ENCODE assay signal across 8 cellular contexts in genomic region chr2:224584111-224584764, GRCh38. TPM values are rescaled to one million over a fixed set of nuclear protein-coding genes. Genes with fewer than 3 reads are reported as not detected.
DNase-seq lines count a peak whose midpoint lies in the region; ATAC-seq, FAIRE-seq and TF ChIP-seq lines count a peak whose summit lies in the region.

No MANE protein-coding gene starts in this region.

- no peak overlapping the region for H4K91ac ChIP-seq in H1 (replicated peaks; ENCODE audit: insufficient read length, low read length)

- H3K36me3 Mint-ChIP-seq in activated B cell treated with CpG ODN at 0.5 μM for 24 hours (ENCODE audit: low read depth), result peaks cover 28% of the 10 kb centered on the region

- no peaks in the 10 kb centered on the region for H3K27me3 Mint-ChIP-seq in activated B cell treated with CpG ODN at 0.5 μM for 24 hours

- no peak for TF ChIP-seq RAD21 in H1 (IDR thresholded peaks at IDR 0.05 in 1 of 2, conservative IDR thresholded peaks at IDR 0.05 in 1 of 2; ENCODE audit: low read depth in 2 of 2, low read length in 2 of 2)

- H4K8ac ChIP-seq in H1 (ENCODE audit: extremely low read depth, insufficient read depth, low read length), result no peak overlapping the region

- peak overlapping the region; percentile 19 for H3K56ac ChIP-seq in H1 (replicated peaks; ENCODE audit: insufficient read length, low read depth, low read length)

- H3K27me3 ChIP-seq in HUES48 (ENCODE audit: control insufficient read depth, insufficient read depth, low read length) (no peaks in the 10 kb centered on the region), H1 (replicated peaks in 1 of 4; ENCODE audit: control insufficient read depth in 3 of 4, extremely low read depth in 1 of 4, insufficient read depth in 3 of 4, low read length in 3 of 4) (no peaks in the 10 kb centered on the region), thoracic aorta (replicated peaks; ENCODE audit: insufficient read depth) (no peaks in the 10 kb centered on the region)

- H3K4ac ChIP-seq in H1 (replicated peaks; ENCODE audit: insufficient read length, low read depth, low read length), result no peak overlapping the region

- WGBS in H1 (ENCODE audit: extremely low coverage in 1 of 2, insufficient coverage in 1 of 2, insufficient read length in 1 of 2, insufficient replicate concordance in 2 of 2, low coverage in 1 of 2, low lambda C conversion rate in 2 of 2, missing lambda C conversion rate in 1 of 2), 2 experiments, result 2% methylated on average over 41 of the region's 45 CpGs; no CpG with 5 or more reads in 1 of the 2 experiments
- 0 to 1% methylated on average over 31 to 33 of the region's 45 CpGs for WGBS in mesodermal cell (ENCODE audit: insufficient coverage in 2 of 2), 2 experiments

- peak overlapping the region; percentile 55 for H3K27ac ChIP-seq in HUES48 (ENCODE audit: low read depth, low read length)
- 0 out of 2 replicates have a peak overlapping the region, but pooled peaks have one; percentile 24 for H3K27ac ChIP-seq in H1 (ENCODE audit: low read depth, low read length)
- H3K27ac ChIP-seq in mesodermal cell (ENCODE audit: low read depth, low read length, severe bottlenecking), result peak overlapping the region; percentile 43
- peak overlapping the region; percentile 29 to 87 for H3K27ac ChIP-seq in thoracic aorta

- H2AFZ ChIP-seq in H1 (ENCODE audit: low read length), result no peak overlapping the region

- H4K5ac ChIP-seq in H1 (ENCODE audit: insufficient read length, low read depth, low read length), result no peak overlapping the region

- no peak overlapping the region for H2BK120ac ChIP-seq in H1 (replicated peaks; ENCODE audit: low read depth, low read length)

- peak overlapping the region; percentile 96 for H3K4me3 Mint-ChIP-seq in activated B cell treated with CpG ODN at 0.5 μM for 24 hours

- H3K23me2 ChIP-seq in H1 (ENCODE audit: low read depth, low read length), result peaks cover 14% of the 10 kb centered on the region

- ATAC-seq in activated B cell treated with CpG ODN at 0.5 μM for 24 hours (ENCODE audit: low read depth) (no peak), thoracic aorta (ENCODE audit: insufficient number of reproducible peaks, low FRiP score, low read depth) (no peak)

- H3K4me1 Mint-ChIP-seq in activated B cell treated with CpG ODN at 0.5 μM for 24 hours, result peaks cover 59% of the 10 kb centered on the region

- no peak overlapping the region for H2AK5ac ChIP-seq in H1 (ENCODE audit: low read depth, low read length)

- no peak overlapping the region for H3K23ac ChIP-seq in H1 (ENCODE audit: insufficient read length)

- peak; percentile 57 to 61 for DNase-seq in AML-193 (lab: John Stamatoyannopoulos, UW)
- peak; percentile 13 for DNase-seq in GM19238 (ENCODE audit: insufficient read length, low spot score)
- peak; percentile 25 for DNase-seq in activated B cell treated with CpG ODN at 0.5 μM for 24 hours
- no peak for DNase-seq in H1 (ENCODE audit: low read depth in 1 of 2, low spot score in 2 of 2)
- DNase-seq in thoracic aorta (ENCODE audit: low spot score), result no peak
- no peak for DNase-seq in OCI-M2 (lab: John Stamatoyannopoulos, UW; ENCODE audit: unreplicated experiment)

- H3K9ac ChIP-seq in HUES48 (ENCODE audit: low read depth, low read length), result peak overlapping the region; percentile 72
- H3K9ac ChIP-seq in H1 (replicated peaks in 1 of 4; ENCODE audit: extremely low read depth in 1 of 4, low read depth in 3 of 4, low read length in 3 of 4), result peak overlapping the region; percentile 61 to 95 (median 80)

- H3K9me3 ChIP-seq in HUES48 (ENCODE audit: control insufficient read depth, insufficient read depth, low read length) (no peaks in the 10 kb centered on the region), H1 (ENCODE audit: insufficient read depth in 2 of 2, low read depth in 1 of 2, low read length in 1 of 2) (no peaks in the 10 kb centered on the region), mesodermal cell (ENCODE audit: control insufficient read depth, low read length) (no peaks in the 10 kb centered on the region), thoracic aorta (no peaks in the 10 kb centered on the region)

- H3K4me2 ChIP-seq in H1 (ENCODE audit: insufficient read depth in 1 of 2, low read depth in 2 of 2, low read length in 2 of 2), result peak overlapping the region; percentile 72 to 91

- H3K9me3 Mint-ChIP-seq in activated B cell treated with CpG ODN at 0.5 μM for 24 hours, result no peaks in the 10 kb centered on the region

- H3K36me3 ChIP-seq in HUES48 (ENCODE audit: control insufficient read depth, insufficient read depth, low read length) (peaks cover 6% of the 10 kb centered on the region; the same call in 1 of the 2 replicates), H1 (ENCODE audit: control insufficient read depth in 2 of 4, insufficient read depth in 4 of 4, low read length in 3 of 4) (no peaks in the 10 kb centered on the region), mesodermal cell (ENCODE audit: control insufficient read depth, insufficient read depth, low read length) (peaks cover 24% of the 10 kb centered on the region), thoracic aorta (no peaks in the 10 kb centered on the region)

- H3K4me3 ChIP-seq in HUES48 (ENCODE audit: low read depth, low read length) (peak overlapping the region; percentile 96), H1 (ENCODE audit: extremely low read depth in 1 of 4, insufficient read depth in 2 of 4, low read depth in 3 of 4, low read length in 4 of 4) (peak overlapping the region; percentile 87 to 99 (median 96)), mesodermal cell (ENCODE audit: extremely low read depth, insufficient read depth, low read length, poor library complexity, severe bottlenecking) (peak overlapping the region; percentile 94), thoracic aorta (peak overlapping the region; percentile 74)

- peaks cover 25% of the 10 kb centered on the region for H3K4me1 ChIP-seq in HUES48 (ENCODE audit: control insufficient read depth, insufficient read depth, low read length)
- H3K4me1 ChIP-seq in H1 (replicated peaks in 1 of 4; ENCODE audit: control insufficient read depth in 3 of 4, insufficient read depth in 4 of 4, low read length in 3 of 4), result peaks cover 0 to 17% (median 2%) of the 10 kb centered on the region in 4 experiments; a peak in 2 of 7 replicates
- peaks cover 5% of the 10 kb centered on the region for H3K4me1 ChIP-seq in mesodermal cell (ENCODE audit: control insufficient read depth, insufficient read depth, low read length, poor library complexity, severe bottlenecking)
- peaks cover 30 to 44% of the 10 kb centered on the region in 2 donors for H3K4me1 ChIP-seq in thoracic aorta (ENCODE audit: control insufficient read depth in 1 of 2, low read depth in 2 of 2)

- no peaks in the 10 kb centered on the region for H3K79me1 ChIP-seq in H1 (ENCODE audit: low read depth, low read length)

- H2BK15ac ChIP-seq in H1 (ENCODE audit: low read length), result no peak overlapping the region

- CTCF ChIA-PET in activated B cell treated with CpG ODN at 0.5 μM for 24 hours (lab: Charles Lee), result no interaction called here
- CTCF ChIA-PET in H1 (lab: Charles Lee; ENCODE audit: partially characterized antibody), result interaction anchor here (0.7 kb wide), 1 partner anchor 197 kb away, joined by 3 read pairs; no protein-coding TSS in a partner anchor

- H2BK12ac ChIP-seq in H1 (ENCODE audit: low read depth, low read length), result no peak overlapping the region

- H3K14ac ChIP-seq in H1 (ENCODE audit: insufficient read length), result no peak overlapping the region

- intact Hi-C loops in activated B cell treated with CpG ODN at 0.5 μM for 24 hours (cut with micrococcal nuclease), result loop anchor here (1.0 to 5.0 kb wide), 3 partner anchors 8 to 747 kb away; partner anchors contain the start of gene AP1S3

- no peak for TF ChIP-seq EP300 in H1 (IDR thresholded peaks at IDR 0.05; ENCODE audit: borderline replicate concordance in 1 of 2, low read depth in 2 of 2, low read length in 2 of 2)

- H3K79me2 ChIP-seq in H1 (ENCODE audit: control insufficient read depth in 1 of 2, insufficient read depth in 2 of 2, low read length in 2 of 2), result peaks cover 33 to 55% of the 10 kb centered on the region in 2 experiments

- no peak for FAIRE-seq in H1 (lab: Jason Lieb, UNC)

- peaks cover 6 to 13% of the 10 kb centered on the region in 2 experiments for H4K20me1 ChIP-seq in H1 (replicated peaks in 1 of 2; ENCODE audit: control insufficient read depth in 1 of 2, insufficient read depth in 2 of 2, low read length in 2 of 2)

- TF ChIP-seq CTCF in activated B cell treated with CpG ODN at 0.5 μM for 24 hours (IDR thresholded peaks at IDR 0.05), result no peak
- TF ChIP-seq CTCF in H1 (IDR thresholded peaks at IDR 0.05; ENCODE audit: control extremely low read depth in 1 of 3, insufficient read depth in 1 of 3, low read depth in 1 of 3, low read length in 3 of 3), result no peak
- no peak for TF ChIP-seq CTCF in thoracic aorta (IDR thresholded peaks at IDR 0.05)

- no peak overlapping the region for H2BK20ac ChIP-seq in H1 (ENCODE audit: low read length)

- TF ChIP-seq POLR2A in H1 (IDR thresholded peaks at IDR 0.05; ENCODE audit: control extremely low read depth in 1 of 2, low read depth in 2 of 2, low read length in 2 of 2), result peak in 1 of 2 experiments; percentile 9; a peak in 1 of 3 replicates

- POLR2A ChIA-PET in activated B cell treated with CpG ODN at 0.5 μM for 24 hours (lab: Charles Lee) (interaction anchor here (0.8 to 5.5 kb wide), 8 partner anchors 9 to 94 kb away, joined by 3 to 84 read pairs (median 4); no protein-coding TSS in a partner anchor), H1 (lab: Charles Lee; ENCODE audit: partially characterized antibody) (interaction anchor here (0.6 to 2.5 kb wide), 6 partner anchors 9 to 209 kb away, joined by 3 to 9 read pairs (median 4); no protein-coding TSS in a partner anchor)

- H2BK5ac ChIP-seq in H1 (ENCODE audit: low read depth, low read length), result no peak overlapping the region

- peak overlapping the region; percentile 89 for H3K27ac Mint-ChIP-seq in activated B cell treated with CpG ODN at 0.5 μM for 24 hours

- no peak overlapping the region for H3K18ac ChIP-seq in H1 (ENCODE audit: extremely low read depth, low read length)

TF ChIP-seq in H1, 55 proteins besides CTCF, POLR2A, EP300 and RAD21 (continues in another document):
- TF ChIP-seq SAP30 (IDR thresholded peaks at IDR 0.05; ENCODE audit: insufficient read depth, insufficient replicate concordance, low read length) (peak; percentile 69), HDAC2 (IDR thresholded peaks at IDR 0.05; ENCODE audit: borderline replicate concordance in 1 of 2, low read depth in 2 of 2, low read length in 2 of 2) (peak in 1 of 2 experiments; percentile 67; a peak in 1 of 4 replicates)

RNA-seq across cellular contexts. Expression of gene CUL3, which starts 0.9 kb away (rescaled TPM):
- total RNA-seq in activated B cell treated with CpG ODN at 0.5 μM for 24 hours, result 99.4 and 114 TPM in 2 replicates
- total RNA-seq in H1 (2021; fragmentation: NEBNext Ultra II Directional; extraction: Animal tissue kit (Norgen Biotek cat#: 25700)), result 111 and 113 TPM in 2 replicates
- 15.0 and 28.5 TPM in 2 replicates for polyA plus RNA-seq in H1 (2011; rRNA removed)
- 39.3 TPM for polyA plus RNA-seq in H1 (2011; cell fraction: cytosol; rRNA removed)
- polyA plus RNA-seq in H1 (2011; cell fraction: nucleus; rRNA removed), result 12.7 TPM
- 54.8 to 107 TPM (median 61.1 TPM) in 4 replicates for polyA plus RNA-seq in H1 (2012, experiment 1 of 2)
- 9.9 TPM for polyA plus RNA-seq in H1 (2012, experiment 2 of 2)
- polyA plus RNA-seq in H1 (2013, experiment 1 of 2), result 81.9 TPM
- polyA plus RNA-seq in H1 (2013, experiment 2 of 2), result 81.6 TPM
- polyA minus RNA-seq in H1 (2011; rRNA and poly(A)+ RNA removed), result 53.7 and 73.5 TPM in 2 replicates
- polyA minus RNA-seq in H1 (2011; cell fraction: cytosol; rRNA and poly(A)+ RNA removed), result 38.2 TPM
- 77.5 TPM for polyA minus RNA-seq in H1 (2011; cell fraction: nucleus; rRNA and poly(A)+ RNA removed)
- polyA plus RNA-seq in mesodermal cell (2013, experiment 1 of 2), result 96.7 TPM
- polyA plus RNA-seq in mesodermal cell (2013, experiment 2 of 2), result 112 TPM
- 10 to 100 TPM; 47.4 to 74.1 TPM for total RNA-seq in thoracic aorta

Comparison
In these comparisons a context has a peak if more than half of its experiments do, and no peak if none do; other contexts are left out.
1. DNase-seq: peak in AML-193 (2 of 2), GM19238 (single experiment) and activated B cell treated with CpG ODN at 0.5 μM for 24 hours (single experiment); none in H1 (0 of 2), thoracic aorta (single experiment) and OCI-M2 (single experiment).
2. Peak in every context shown above with its lines, with median percentiles within 50 percentile points of each other: H3K27ac ChIP-seq and H3K4me3 ChIP-seq.